ENCODE assay signal across 12 cellular contexts in the genomic region with DNA sequence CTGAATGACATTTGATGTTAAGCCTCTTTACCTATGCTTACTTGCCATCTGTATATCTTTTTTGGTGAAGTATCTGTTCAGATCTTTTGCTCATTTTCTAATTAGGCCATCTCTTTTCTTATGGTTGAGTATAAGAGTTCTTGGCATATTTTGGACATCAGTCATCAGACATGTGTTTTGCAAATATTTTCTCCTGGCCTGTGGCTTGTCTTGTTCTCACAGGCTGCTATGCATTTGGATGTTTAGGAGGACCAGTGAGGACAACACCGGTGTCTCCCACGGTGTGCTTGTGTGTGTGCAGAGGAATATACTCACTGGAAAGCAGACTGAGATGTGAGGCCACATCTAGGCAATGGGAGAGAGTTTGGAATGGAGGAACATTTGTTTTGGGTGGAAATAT.
DNase-seq lines count a peak whose midpoint lies in the region; ATAC-seq and TF ChIP-seq lines count a peak whose summit lies in the region.
"Had no signal": no experiment of that assay in that cellular context is flagged by ENCODE, and none has a peak within 500 bp of the region (broad histone marks: within the 10 kb centered on the region; RNA-seq: fewer than 3 reads in every experiment).

No MANE protein-coding gene starts in this region.

- no peak overlapping the region for H3K4me3 Mint-ChIP-seq in activated CD8-positive, alpha-beta T cell treated with anti-CD3 and anti-CD28 coated beads, Interleukin-2, amount 10 ng/mL, durations not matched to agents 7 days and 5 days

- H3K4me3 ChIP-seq in foreskin fibroblast (ENCODE audit: low read depth in 1 of 2, low read length in 2 of 2), result no peak overlapping the region
- H3K4me3 ChIP-seq: body of pancreas, testis had no signal

- no peaks in the 10 kb centered on the region for H3K27me3 Mint-ChIP-seq in activated CD8-positive, alpha-beta T cell treated with anti-CD3 and anti-CD28 coated beads, Interleukin-2, amount 10 ng/mL, durations not matched to agents 7 days and 5 days (ENCODE audit: low read depth)

- POLR2A ChIA-PET in activated CD8-positive, alpha-beta T cell treated with anti-CD3 and anti-CD28 coated beads, Interleukin-2, amount 10 ng/mL, durations not matched to agents 7 days and 5 days (lab: Charles Lee), result interaction anchor here (0.7 to 1.4 kb wide), 3 partner anchors 18 to 449 kb away, joined by 3 to 4 read pairs (median 3); no protein-coding TSS in a partner anchor

- peak; percentile 91 for DNase-seq in A172 (ENCODE audit: low spot score)
- DNase-seq in GM03348 (ENCODE audit: low spot score), result peak; percentile 75
- DNase-seq in activated CD8-positive, alpha-beta T cell treated with anti-CD3 and anti-CD28 coated beads, Interleukin-2, amount 10 ng/mL, durations not matched to agents 7 days and 5 days, result no peak
- peak; percentile 78 to 88 for DNase-seq in foreskin fibroblast
- no peak for DNase-seq in DMS153 treated with DMSO at 0.1 percent for 48 hours (lab: John Stamatoyannopoulos, UW; ENCODE audit: unreplicated experiment)
- DNase-seq in hippocampal formation (lab: John Stamatoyannopoulos, UW), result no peak
- DNase-seq in HuH-7.5 (ENCODE audit: low spot score), result no peak
- no peak for DNase-seq in NCI-H2029 (lab: John Stamatoyannopoulos, UW)
- DNase-seq: body of pancreas; NCI-H1105; stimulated activated CD4-positive, alpha-beta T cell treated with anti-CD3 and anti-CD28 coated beads, Interleukin-2, amount 100 ng/mL, for 24 hours; testis had no signal

- CTCF ChIA-PET in activated CD8-positive, alpha-beta T cell treated with anti-CD3 and anti-CD28 coated beads, Interleukin-2, amount 10 ng/mL, durations not matched to agents 7 days and 5 days (lab: Charles Lee), result interaction anchor here (0.8 to 11.8 kb wide), 9 partner anchors 10 to 111 kb away, joined by 3 to 127 read pairs (median 4); no protein-coding TSS in a partner anchor

- no peaks in the 10 kb centered on the region for H3K36me3 Mint-ChIP-seq in activated CD8-positive, alpha-beta T cell treated with anti-CD3 and anti-CD28 coated beads, Interleukin-2, amount 10 ng/mL, durations not matched to agents 7 days and 5 days (ENCODE audit: low read depth)

- peak overlapping the region; percentile 23 for H3K27ac Mint-ChIP-seq in activated CD8-positive, alpha-beta T cell treated with anti-CD3 and anti-CD28 coated beads, Interleukin-2, amount 10 ng/mL, durations not matched to agents 7 days and 5 days

- peaks cover 34% of the 10 kb centered on the region for H3K4me1 Mint-ChIP-seq in activated CD8-positive, alpha-beta T cell treated with anti-CD3 and anti-CD28 coated beads, Interleukin-2, amount 10 ng/mL, durations not matched to agents 7 days and 5 days (ENCODE audit: low read depth)

- no peak for TF ChIP-seq CTCF in foreskin fibroblast (IDR thresholded peaks at IDR 0.05; ENCODE audit: low read depth, low read length)

- no peak for ATAC-seq in activated CD8-positive, alpha-beta T cell treated with anti-CD3 and anti-CD28 coated beads, Interleukin-2, amount 10 ng/mL, durations not matched to agents 7 days and 5 days
- ATAC-seq: body of pancreas had no signal

- no peaks in the 10 kb centered on the region for H3K9me3 Mint-ChIP-seq in activated CD8-positive, alpha-beta T cell treated with anti-CD3 and anti-CD28 coated beads, Interleukin-2, amount 10 ng/mL, durations not matched to agents 7 days and 5 days (ENCODE audit: insufficient read depth)

Comparison
In these comparisons a context has a peak if more than half of its experiments do, and no peak if none do; other contexts are left out.
1. DNase-seq: peak in A172 (single experiment), GM03348 (single experiment) and foreskin fibroblast (2 of 2); none in activated CD8-positive, alpha-beta T cell treated with anti-CD3 and anti-CD28 coated beads, Interleukin-2, amount 10 ng/mL, durations not matched to agents 7 days and 5 days (single experiment), DMS153 treated with DMSO at 0.1 percent for 48 hours (single experiment), hippocampal formation (0 of 2), HuH-7.5 (single experiment) and NCI-H2029 (single experiment).